ENCODE assay signal across 20 cellular contexts in genomic region chr10:51170518-51171245, GRCh38.
A peak's percentile ranks its signal among the peaks of the same experiment; 100 is the strongest.
DNase-seq lines count a peak whose midpoint lies in the region; ATAC-seq and TF ChIP-seq lines count a peak whose summit lies in the region.
"Had no signal": no experiment of that assay in that cellular context is flagged by ENCODE, and none has a peak within 500 bp of the region (broad histone marks: within the 10 kb centered on the region; RNA-seq: fewer than 3 reads in every experiment).

No MANE protein-coding gene starts in this region.

- H3K4me3 Mint-ChIP-seq in T-helper 2 cell treated with Interferon-gamma antibody and Interleukin-4, amounts not matched to agents 5 μg/mL and 100 μg/mL, for 36 hours, result no peak overlapping the region
- H3K4me3 Mint-ChIP-seq: activated CD4-positive, alpha-beta T cell treated with anti-CD3 and anti-CD28 coated beads for 36 hours; activated naive CD4-positive, alpha-beta T cell treated with anti-CD3 and anti-CD28 coated beads, Interleukin-2, amount 50 U/mL, for 24 hours; activated T-cell treated with anti-CD3 and anti-CD28 coated beads, Interleukin-2, amount 50 U/mL, for 72 hours; CD14-positive monocyte had no signal

- no peaks in the 10 kb centered on the region for H3K36me3 Mint-ChIP-seq in T-helper 2 cell treated with Interferon-gamma antibody and Interleukin-4, amounts not matched to agents 5 μg/mL and 100 μg/mL, for 36 hours (ENCODE audit: low read depth)
- H3K36me3 Mint-ChIP-seq: activated naive CD4-positive, alpha-beta T cell treated with anti-CD3 and anti-CD28 coated beads, Interleukin-2, amount 50 U/mL, for 24 hours; CD14-positive monocyte had no signal

- no peaks in the 10 kb centered on the region for H3K36me3 ChIP-seq in left lung
- H3K36me3 ChIP-seq in gastrocnemius medialis, result no peaks in the 10 kb centered on the region
- H3K36me3 ChIP-seq: heart left ventricle, spleen, upper lobe of left lung had no signal

- H3K4me1 ChIP-seq in left lung (no peaks in the 10 kb centered on the region), gastrocnemius medialis (peaks cover 3 to 5% of the 10 kb centered on the region in 2 donors)
- H3K4me1 ChIP-seq: A549, heart left ventricle, spleen had no signal

- TF ChIP-seq CTCF in AG10803 (conservative IDR thresholded peaks at IDR 0.05; ENCODE audit: low read length) (no peak), left lung (IDR thresholded peaks at IDR 0.05) (no peak), gastrocnemius medialis (IDR thresholded peaks at IDR 0.05 in 4 of 5, conservative IDR thresholded peaks at IDR 0.05 in 1 of 5) (no peak)

- H3K9me3 ChIP-seq in left lung, result peaks cover 0 to under 1% of the 10 kb centered on the region in 2 donors
- no peaks in the 10 kb centered on the region for H3K9me3 ChIP-seq in gastrocnemius medialis
- H3K9me3 ChIP-seq: A549, spleen, upper lobe of left lung had no signal

- H3K4me3 ChIP-seq in AG10803 (ENCODE audit: low read length) (no peak overlapping the region), left lung (no peak overlapping the region), gastrocnemius medialis (no peak overlapping the region)
- H3K4me3 ChIP-seq: A549, heart left ventricle, spleen, upper lobe of left lung had no signal

- no peak for TF ChIP-seq POLR2A in gastrocnemius medialis (IDR thresholded peaks at IDR 0.05)

- H3K4me1 Mint-ChIP-seq in T-helper 2 cell treated with Interferon-gamma antibody and Interleukin-4, amounts not matched to agents 5 μg/mL and 100 μg/mL, for 36 hours (ENCODE audit: low read depth), result no peaks in the 10 kb centered on the region
- H3K4me1 Mint-ChIP-seq: activated CD4-positive, alpha-beta T cell treated with anti-CD3 and anti-CD28 coated beads for 36 hours; activated naive CD4-positive, alpha-beta T cell treated with anti-CD3 and anti-CD28 coated beads, Interleukin-2, amount 50 U/mL, for 24 hours; CD14-positive monocyte had no signal

- H3K27ac ChIP-seq in left lung (no peak overlapping the region), gastrocnemius medialis (no peak overlapping the region)
- H3K27ac ChIP-seq: A549, KMS-11, spleen, upper lobe of left lung had no signal

- no peaks in the 10 kb centered on the region for H3K9me3 Mint-ChIP-seq in T-helper 2 cell treated with Interferon-gamma antibody and Interleukin-4, amounts not matched to agents 5 μg/mL and 100 μg/mL, for 36 hours
- H3K9me3 Mint-ChIP-seq: activated naive CD4-positive, alpha-beta T cell treated with anti-CD3 and anti-CD28 coated beads, Interleukin-2, amount 50 U/mL, for 24 hours had no signal

- peak; percentile 20 for DNase-seq in AG10803 (ENCODE audit: low read depth)
- DNase-seq in HT1080 (ENCODE audit: low read depth), result peak; percentile 30
- peak; percentile 4 for DNase-seq in astrocyte of the hippocampus (ENCODE audit: low read depth, low spot score)
- no peak for DNase-seq in left lung
- no peak for DNase-seq in gastrocnemius medialis
- no peak for DNase-seq in T-helper 2 cell treated with Interferon-gamma antibody and Interleukin-4, amounts not matched to agents 5 μg/mL and 100 μg/mL, for 36 hours (ENCODE audit: low spot score)
- no peak for DNase-seq in inferior parietal cortex (ENCODE audit: extremely low spot score)
- DNase-seq in midbrain (lab: John Stamatoyannopoulos, UW), result no peak
- DNase-seq: activated CD4-positive, alpha-beta T cell treated with anti-CD3 and anti-CD28 coated beads for 36 hours; activated T-cell treated with anti-CD3 and anti-CD28 coated beads, Interleukin-2, amount 50 U/mL, for 72 hours; effector CD4-positive, alpha-beta T cell; heart left ventricle; NCI-H1092 treated with DMSO at 0.1 percent for 48 hours; NCI-H510A treated with DMSO at 0.1 percent for 48 hours; spleen; upper lobe of left lung had no signal

- in situ Hi-C loops in gastrocnemius medialis (cut with MboI; ENCODE audit: low sequenced_read_pairs in 4 of 4), result no loop called here

- no peaks in the 10 kb centered on the region for H3K27me3 Mint-ChIP-seq in T-helper 2 cell treated with Interferon-gamma antibody and Interleukin-4, amounts not matched to agents 5 μg/mL and 100 μg/mL, for 36 hours (ENCODE audit: low read depth)
- H3K27me3 Mint-ChIP-seq: activated CD4-positive, alpha-beta T cell treated with anti-CD3 and anti-CD28 coated beads for 36 hours; activated naive CD4-positive, alpha-beta T cell treated with anti-CD3 and anti-CD28 coated beads, Interleukin-2, amount 50 U/mL, for 24 hours had no signal

- no peak overlapping the region for H3K27ac Mint-ChIP-seq in T-helper 2 cell treated with Interferon-gamma antibody and Interleukin-4, amounts not matched to agents 5 μg/mL and 100 μg/mL, for 36 hours
- H3K27ac Mint-ChIP-seq: activated CD4-positive, alpha-beta T cell treated with anti-CD3 and anti-CD28 coated beads for 36 hours; activated naive CD4-positive, alpha-beta T cell treated with anti-CD3 and anti-CD28 coated beads, Interleukin-2, amount 50 U/mL, for 24 hours; activated T-cell treated with anti-CD3 and anti-CD28 coated beads, Interleukin-2, amount 50 U/mL, for 72 hours; CD14-positive monocyte had no signal

- intact Hi-C loops in left lung (cut with DNase I), result no loop called here
- intact Hi-C loops in gastrocnemius medialis (cut with DNase I; ENCODE audit: low total_unique reads), result no loop called here

- peak; percentile 50 for ATAC-seq in left lung
- ATAC-seq in gastrocnemius medialis, result no peak
- ATAC-seq: A549; activated CD4-positive, alpha-beta T cell treated with anti-CD3 and anti-CD28 coated beads for 36 hours; activated T-cell treated with anti-CD3 and anti-CD28 coated beads, Interleukin-2, amount 50 U/mL, for 72 hours had no signal

- H3K27me3 ChIP-seq in left lung (no peaks in the 10 kb centered on the region), gastrocnemius medialis (no peaks in the 10 kb centered on the region)
- H3K27me3 ChIP-seq: heart left ventricle, spleen, upper lobe of left lung had no signal

Comparison
In these comparisons a context has a peak if more than half of its experiments do, and no peak if none do; other contexts are left out.
1. DNase-seq: peak in AG10803 (single experiment), HT1080 (single experiment) and astrocyte of the hippocampus (single experiment); none in left lung (0 of 2), gastrocnemius medialis (0 of 2), T-helper 2 cell treated with Interferon-gamma antibody and Interleukin-4, amounts not matched to agents 5 μg/mL and 100 μg/mL, for 36 hours (single experiment), inferior parietal cortex (single experiment) and midbrain (single experiment).